In the genomic region with DNA sequence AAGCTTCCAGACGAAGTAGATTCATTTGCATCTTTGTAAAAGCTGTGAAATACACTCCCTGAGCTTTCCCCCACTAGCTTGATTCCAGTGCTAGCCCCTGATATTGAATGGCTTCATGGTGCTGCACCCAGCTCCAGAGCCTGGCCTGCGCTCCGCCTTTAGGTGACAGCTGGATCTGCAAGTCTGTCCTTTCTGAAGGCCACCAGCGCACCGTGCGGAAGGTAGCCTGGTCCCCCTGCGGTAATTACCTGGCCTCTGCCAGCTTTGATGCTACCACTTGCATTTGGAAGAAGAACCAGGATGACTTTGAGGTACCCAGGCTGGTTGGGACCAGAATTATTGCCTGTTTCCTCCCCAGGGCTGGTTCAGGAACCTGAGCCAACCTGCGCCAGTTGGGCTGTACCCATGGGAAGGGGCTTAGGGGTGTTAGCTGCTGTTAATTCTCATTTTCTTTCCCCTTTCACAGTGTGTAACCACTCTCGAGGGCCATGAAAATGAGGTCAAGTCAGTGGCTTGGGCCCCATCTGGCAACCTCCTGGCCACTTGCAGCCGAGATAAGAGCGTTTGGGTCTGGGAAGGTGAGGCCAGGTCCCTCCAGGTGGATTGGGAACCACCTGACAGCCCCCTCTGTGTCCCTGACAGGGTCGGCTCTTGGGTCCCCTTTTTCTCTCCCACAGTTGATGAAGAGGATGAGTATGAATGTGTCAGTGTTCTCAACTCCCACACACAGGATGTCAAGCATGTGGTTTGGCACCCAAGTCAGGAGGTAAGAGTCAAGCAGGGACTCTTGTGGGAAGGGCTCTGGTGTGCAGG, we compare ENCODE assay signal across 8 cellular contexts. TPM values are rescaled to one million over a fixed set of nuclear protein-coding genes. Genes with fewer than 3 reads are reported as not detected.
DNase-seq lines count a peak whose midpoint lies in the region; ATAC-seq and TF ChIP-seq lines count a peak whose summit lies in the region.

No MANE protein-coding gene starts in this region.

- no peak for TF ChIP-seq POLR2A in heart left ventricle (IDR thresholded peaks at IDR 0.05)

- H3K27me3 ChIP-seq in heart left ventricle: no peaks in the 10 kb centered on the region

- peak overlapping the region in 9 of 12 donors; percentile 82 to 100 (median 90) for H3K4me3 ChIP-seq in heart left ventricle

- peak overlapping the region in 4 of 12 donors; percentile 81 to 98 (median 87) for H3K27ac ChIP-seq in heart left ventricle

- no peaks in the 10 kb centered on the region for H3K9me3 ChIP-seq in heart left ventricle

- intact Hi-C loops in heart left ventricle (cut with DNase I) (loop anchor here in 7 of 10 donors (2.0 to 10.0 kb wide), 7 partner anchors 35 to 133 kb away; a partner anchor contains a TSS), left cardiac atrium (cut with DNase I) (no loop called here)

- WGBS in heart left ventricle, 4 donors: 70 to 75% (median 73%) methylated on average over 12 of the region's 12 CpGs

- DNase-seq in heart left ventricle (no peak), left cardiac atrium (no peak), NCI-H82 treated with DMSO at 0.1 percent for 48 hours (lab: John Stamatoyannopoulos, UW; ENCODE audit: unreplicated experiment) (peak; percentile 16), germinal center (ENCODE audit: low spot score) (peak; percentile 21), DMS79 (lab: John Stamatoyannopoulos, UW) (no peak), T1000 (lab: John Stamatoyannopoulos, UW) (no peak)
- peak; percentile 68 to 73 for DNase-seq in activated T-cell treated with anti-CD3 and anti-CD28 coated beads, Interleukin-2, amount 50 U/mL, for 48 hours
- peak; percentile 71 for DNase-seq in stimulated activated CD4-positive, alpha-beta T cell treated with anti-CD3 and anti-CD28 coated beads, Interleukin-15, amount 100 ng/mL, for 24 hours

- peaks cover 12 to 42% (median 36%) of the 10 kb centered on the region in 12 donors for H3K4me1 ChIP-seq in heart left ventricle

- ATAC-seq in heart left ventricle (no peak), left cardiac atrium (no peak)

- H3K36me3 ChIP-seq in heart left ventricle: peaks cover 0 to 70% (median 66%) of the 10 kb centered on the region in 9 donors

- TF ChIP-seq CTCF in heart left ventricle (IDR thresholded peaks at IDR 0.05): peak in 3 of 12 donors; percentile 9 to 18 (median 11)

RNA-seq across cellular contexts. Expression of a gene that starts 1.3 kb away (rescaled TPM):
- total RNA-seq in heart left ventricle (100 to 1,000 TPM in 2 of 9 donors, 10 to 100 TPM in 7; 57.7 to 109 (median 68.7) TPM), left cardiac atrium (10 to 100 TPM; 50.0 to 52.7 TPM)
- 10 to 100 TPM; 20.5 to 94.0 TPM for polyA plus RNA-seq in heart left ventricle

RNA-seq across cellular contexts. Expression of a gene that starts 1.6 kb away (rescaled TPM):
- 100 to 1,000 TPM in 5 of 9 donors, 10 to 100 TPM in 4; 71.8 to 134 (median 103) TPM for total RNA-seq in heart left ventricle
- polyA plus RNA-seq in heart left ventricle: 100 to 1,000 TPM in 1 of 2 donors, 10 to 100 TPM in 1; 18.6 to 124 TPM
- total RNA-seq in left cardiac atrium: 10 to 100 TPM; 64.4 to 86.6 TPM

RNA-seq across cellular contexts. Expression of a gene that starts 38.0 kb away (rescaled TPM):
- total RNA-seq in heart left ventricle: 10 to 100 TPM; 54.6 to 85.5 (median 66.6) TPM
- 10 to 100 TPM; 38.8 to 71.2 TPM for polyA plus RNA-seq in heart left ventricle
- 10 to 100 TPM; 51.6 to 61.5 TPM for total RNA-seq in left cardiac atrium

RNA-seq across cellular contexts. Expression of a gene that starts 57.8 kb away (rescaled TPM):
- total RNA-seq in heart left ventricle: 1 to 10 TPM in 7 of 9 donors, under 1 TPM in 2; 0.65 to 3.8 (median 1.5) TPM
- under 1 TPM; 0.80 to 0.83 TPM for polyA plus RNA-seq in heart left ventricle
- 1 to 10 TPM; 1.4 to 2.1 TPM for total RNA-seq in left cardiac atrium

RNA-seq across cellular contexts. Expression of a gene that starts 58.7 kb away (rescaled TPM):
- total RNA-seq in heart left ventricle (100 to 1,000 TPM; 148 to 526 (median 188) TPM), left cardiac atrium (100 to 1,000 TPM; 135 to 185 TPM)
- polyA plus RNA-seq in heart left ventricle: 100 to 1,000 TPM in 1 of 2 donors, 10 to 100 TPM in 1; 58.3 to 520 TPM

Comparison
In these comparisons a context has a peak if more than half of its experiments do, and no peak if none do; other contexts are left out.
1. intact Hi-C loops: an anchor here in heart left ventricle (2.0 to 10.0 kb wide); none called in left cardiac atrium.
2. DNase-seq: peak in NCI-H82 treated with DMSO at 0.1 percent for 48 hours (single experiment), activated T-cell treated with anti-CD3 and anti-CD28 coated beads, Interleukin-2, amount 50 U/mL, for 48 hours (2 of 2), germinal center (single experiment) and stimulated activated CD4-positive, alpha-beta T cell treated with anti-CD3 and anti-CD28 coated beads, Interleukin-15, amount 100 ng/mL, for 24 hours (single experiment); none in heart left ventricle (0 of 5), left cardiac atrium (single experiment), DMS79 (single experiment) and T1000 (single experiment).